In genomic region chr1:197557302-197557701, GRCh38 we compare ENCODE assay signal across 14 cellular contexts.
DNase-seq lines count a peak whose midpoint lies in the region; FAIRE-seq lines count a peak whose summit lies in the region.
"Had no signal": no experiment of that assay in that cellular context is flagged by ENCODE, and none has a peak within 500 bp of the region (broad histone marks: within the 10 kb centered on the region; RNA-seq: fewer than 3 reads in every experiment).

No MANE protein-coding gene starts in this region.

- DNase-seq in HCEC 1CT (peak; percentile 62), RKO (ENCODE audit: low spot score) (peak; percentile 32), fibroblast of gingiva (ENCODE audit: low read depth) (peak; percentile 1), HTR-8/SVneo (ENCODE audit: insufficient read length, low spot score) (no peak), T-helper 1 cell (no peak)
- no peak for DNase-seq in stimulated activated CD4-positive, alpha-beta T cell treated with anti-CD3 and anti-CD28 coated beads, Interleukin-12 subunit alpha, Interleukin-12 subunit beta, amount 100 ng/mL, for 4 hours
- DNase-seq: activated CD8-positive, alpha-beta T cell treated with anti-CD3 and anti-CD28 coated beads, Interleukin-2, amount 10 ng/mL, durations not matched to agents 7 days and 5 days; activated gamma-delta T cell treated with Interleukin-2 at 50 U/mL for 16 hours; Caco-2; caudate nucleus; H7; NCI-H2171 treated with DMSO at 0.1 percent for 48 hours; T1000 had no signal

- H3K36me3 ChIP-seq in skeletal muscle satellite cell (ENCODE audit: insufficient read depth, low read length): no peaks in the 10 kb centered on the region

- no peak for FAIRE-seq in HTR-8/SVneo (lab: Jason Lieb, UNC)

- no peak overlapping the region for H3K4me3 ChIP-seq in skeletal muscle satellite cell (ENCODE audit: low read length)

- peak overlapping the region; percentile 27 for H3K4me2 ChIP-seq in skeletal muscle satellite cell (ENCODE audit: low read length)

- no peaks in the 10 kb centered on the region for H3K27me3 ChIP-seq in skeletal muscle satellite cell (ENCODE audit: control insufficient read depth, insufficient read depth, low read length)

- no peaks in the 10 kb centered on the region for H3K9me3 ChIP-seq in skeletal muscle satellite cell (replicated peaks; ENCODE audit: low read length)
- H3K9me3 ChIP-seq: Caco-2 had no signal

- no peak overlapping the region for H3K9ac ChIP-seq in skeletal muscle satellite cell (ENCODE audit: low read depth, low read length)

- H3K4me1 ChIP-seq in skeletal muscle satellite cell (ENCODE audit: control insufficient read depth, insufficient read depth, low read length): peaks cover 8% of the 10 kb centered on the region

Comparison
In these comparisons a context has a peak if more than half of its experiments do, and no peak if none do; other contexts are left out.
1. DNase-seq: peak in HCEC 1CT (single experiment), RKO (single experiment) and fibroblast of gingiva (single experiment); none in HTR-8/SVneo (single experiment), T-helper 1 cell (0 of 5) and stimulated activated CD4-positive, alpha-beta T cell treated with anti-CD3 and anti-CD28 coated beads, Interleukin-12 subunit alpha, Interleukin-12 subunit beta, amount 100 ng/mL, for 4 hours (single experiment).